ENCODE assay signal across 14 cellular contexts in genomic region chr19:17887221-17887620, GRCh38. TPM values are rescaled to one million over a fixed set of nuclear protein-coding genes. Genes with fewer than 3 reads are reported as not detected.
"Had no signal": no experiment of that assay in that cellular context is flagged by ENCODE, and none has a peak within 500 bp of the region (broad histone marks: within the 10 kb centered on the region; RNA-seq: fewer than 3 reads in every experiment).

No MANE protein-coding gene starts in this region.

RNA-seq across cellular contexts. Expression of gene SLC5A5, which starts 15.5 kb away (rescaled TPM):
- total RNA-seq: left cardiac atrium, left colon, left lobe of liver, left ventricle myocardium inferior, left ventricle myocardium superior, lower leg skin, lung microvascular endothelial cell, mammary epithelial cell, mesothelial cell of epicardium, mucosa of gallbladder, myocyte had no signal
- polyA plus RNA-seq: hepatocyte, keratinocyte, liver, mammary epithelial cell had no signal

RNA-seq across cellular contexts. Expression of gene JAK3, which starts 39.4 kb away (rescaled TPM):
- total RNA-seq: myocyte had no signal
